1 cellular context compared by ENCODE assay signal in the genomic region with DNA sequence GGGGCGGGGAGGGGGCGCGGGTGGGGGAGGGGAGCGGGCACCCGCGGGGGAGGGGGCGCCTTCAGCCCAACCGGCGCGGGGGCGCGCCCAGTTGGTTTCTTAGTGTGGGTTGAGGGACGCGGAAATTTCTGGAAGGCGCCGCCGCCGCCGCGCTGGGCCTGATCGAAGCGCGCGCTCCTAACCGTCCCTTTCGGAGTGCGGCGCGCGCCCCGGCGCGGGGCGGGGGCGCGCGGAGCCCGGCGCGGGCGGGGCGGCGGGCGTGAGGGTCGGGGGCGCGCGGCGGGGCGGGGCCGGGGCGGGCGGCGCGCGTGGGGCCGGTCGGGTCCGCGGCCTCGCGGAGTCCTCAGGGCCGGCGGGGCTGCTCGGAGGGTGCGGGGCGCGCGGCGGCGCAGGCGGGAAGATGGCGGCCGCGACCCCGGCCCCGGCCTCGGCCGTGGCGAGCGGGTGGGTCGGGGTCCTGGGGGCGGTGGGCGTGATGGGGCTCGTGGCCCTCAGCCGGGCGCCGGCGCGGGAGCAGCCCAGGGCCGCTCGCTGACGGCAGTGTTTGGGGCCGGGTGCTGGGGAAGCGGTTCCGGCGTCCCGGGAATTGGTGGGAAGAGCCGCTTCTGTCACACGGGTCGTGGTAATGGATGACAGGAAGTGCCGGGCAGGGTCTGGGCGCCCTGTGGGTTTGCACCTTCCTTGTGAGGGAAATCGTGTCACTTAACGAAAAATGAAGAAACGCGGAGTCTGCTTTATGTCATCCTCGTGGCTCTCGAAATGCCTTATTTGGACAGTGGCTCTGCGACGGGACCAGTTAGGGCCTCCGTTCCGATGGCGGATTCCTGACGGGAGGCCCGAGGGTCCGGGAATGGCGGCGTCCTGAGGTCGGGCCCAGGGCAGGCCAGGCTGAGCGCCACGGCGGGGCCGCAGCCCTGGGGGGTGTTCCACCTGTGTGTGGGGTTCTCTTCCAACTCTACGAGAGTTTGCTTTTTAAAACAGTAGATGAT.
TF ChIP-seq lines count a peak whose summit lies in the region.

No MANE protein-coding gene starts in this region.

TF ChIP-seq in GM12878, 131 proteins besides CTCF, POLR2A, EP300 and RAD21 (continued from another document and continues in another):
- no peak for TF ChIP-seq ATF3 (IDR thresholded peaks at IDR 0.05; ENCODE audit: borderline replicate concordance, extremely low read depth, low read depth, low read length)
- no peak for TF ChIP-seq FOS (IDR thresholded peaks at IDR 0.05; ENCODE audit: borderline replicate concordance, extremely low read depth, insufficient read length)
- 0 out of 2 replicates have a peak, but pooled peaks have one; percentile 47 for TF ChIP-seq EED (IDR thresholded peaks at IDR 0.05; ENCODE audit: low read depth)
- no peak for TF ChIP-seq JUNB (IDR thresholded peaks at IDR 0.05)
- no peak for TF ChIP-seq NR2C2 (IDR thresholded peaks at IDR 0.05; ENCODE audit: borderline replicate concordance, control insufficient read depth, insufficient read length, low read depth)
- TF ChIP-seq USF1 (IDR thresholded peaks at IDR 0.05; ENCODE audit: borderline replicate concordance, extremely low read length, insufficient read depth, low read depth, low read length) = no peak
- no peak for TF ChIP-seq NFYA (IDR thresholded peaks at IDR 0.05; ENCODE audit: borderline replicate concordance, low read depth, low read length)
- TF ChIP-seq ZBTB4 (CRISPR knock-in tag; IDR thresholded peaks at IDR 0.05) = no peak
- TF ChIP-seq YY1 (IDR thresholded peaks at IDR 0.05; ENCODE audit: low read depth, low read length) = peak; percentile 59; the same call in 1 of the 2 replicates
- no peak for TF ChIP-seq NFXL1 (IDR thresholded peaks at IDR 0.05; ENCODE audit: borderline replicate concordance)
- TF ChIP-seq EGR1 (IDR thresholded peaks at IDR 0.05; ENCODE audit: borderline replicate concordance in 1 of 2, low read depth in 2 of 2, low read length in 2 of 2) = peak in 1 of 2 experiments; percentile 29; a peak in 1 of 3 replicates
- TF ChIP-seq GATAD2B (conservative IDR thresholded peaks at IDR 0.05; ENCODE audit: low read depth) = peak; percentile 44; the same call in 1 of the 2 replicates
- no peak for TF ChIP-seq BCL11A (IDR thresholded peaks at IDR 0.05; ENCODE audit: low read depth, low read length)
- TF ChIP-seq BMI1 (IDR thresholded peaks at IDR 0.05; ENCODE audit: borderline replicate concordance) = no peak
- no peak for TF ChIP-seq KAT2A (conservative IDR thresholded peaks at IDR 0.05; ENCODE audit: control insufficient read depth, low read depth, low read length)
- no peak for TF ChIP-seq SREBF2 (IDR thresholded peaks at IDR 0.05; ENCODE audit: low read length)
- no peak; the same call in 1 of the 2 replicates for TF ChIP-seq SMARCA5 (IDR thresholded peaks at IDR 0.05)
- no peak for TF ChIP-seq ESRRA (IDR thresholded peaks at IDR 0.05; ENCODE audit: low read length)
- no peak for TF ChIP-seq CREM (IDR thresholded peaks at IDR 0.05; ENCODE audit: low read depth)
- TF ChIP-seq, protein P1, sequence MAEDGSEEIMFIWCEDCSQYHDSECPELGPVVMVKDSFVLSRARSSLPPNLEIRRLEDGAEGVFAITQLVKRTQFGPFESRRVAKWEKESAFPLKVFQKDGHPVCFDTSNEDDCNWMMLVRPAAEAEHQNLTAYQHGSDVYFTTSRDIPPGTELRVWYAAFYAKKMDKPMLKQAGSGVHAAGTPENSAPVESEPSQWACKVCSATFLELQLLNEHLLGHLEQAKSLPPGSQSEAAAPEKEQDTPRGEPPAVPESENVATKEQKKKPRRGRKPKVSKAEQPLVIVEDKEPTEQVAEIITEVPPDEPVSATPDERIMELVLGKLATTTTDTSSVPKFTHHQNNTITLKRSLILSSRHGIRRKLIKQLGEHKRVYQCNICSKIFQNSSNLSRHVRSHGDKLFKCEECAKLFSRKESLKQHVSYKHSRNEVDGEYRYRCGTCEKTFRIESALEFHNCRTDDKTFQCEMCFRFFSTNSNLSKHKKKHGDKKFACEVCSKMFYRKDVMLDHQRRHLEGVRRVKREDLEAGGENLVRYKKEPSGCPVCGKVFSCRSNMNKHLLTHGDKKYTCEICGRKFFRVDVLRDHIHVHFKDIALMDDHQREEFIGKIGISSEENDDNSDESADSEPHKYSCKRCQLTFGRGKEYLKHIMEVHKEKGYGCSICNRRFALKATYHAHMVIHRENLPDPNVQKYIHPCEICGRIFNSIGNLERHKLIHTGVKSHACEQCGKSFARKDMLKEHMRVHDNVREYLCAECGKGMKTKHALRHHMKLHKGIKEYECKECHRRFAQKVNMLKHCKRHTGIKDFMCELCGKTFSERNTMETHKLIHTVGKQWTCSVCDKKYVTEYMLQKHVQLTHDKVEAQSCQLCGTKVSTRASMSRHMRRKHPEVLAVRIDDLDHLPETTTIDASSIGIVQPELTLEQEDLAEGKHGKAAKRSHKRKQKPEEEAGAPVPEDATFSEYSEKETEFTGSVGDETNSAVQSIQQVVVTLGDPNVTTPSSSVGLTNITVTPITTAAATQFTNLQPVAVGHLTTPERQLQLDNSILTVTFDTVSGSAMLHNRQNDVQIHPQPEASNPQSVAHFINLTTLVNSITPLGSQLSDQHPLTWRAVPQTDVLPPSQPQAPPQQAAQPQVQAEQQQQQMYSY (CRISPR knock-in tag; IDR thresholded peaks at IDR 0.05) = no peak
- 0 out of 2 replicates have a peak, but pooled peaks have one; percentile 27 for TF ChIP-seq ZNF207 (IDR thresholded peaks at IDR 0.05; ENCODE audit: borderline replicate concordance)
- no peak for TF ChIP-seq SIX5 (IDR thresholded peaks at IDR 0.05; ENCODE audit: low read depth, low read length, severe bottlenecking)
- TF ChIP-seq ASH2L (IDR thresholded peaks at IDR 0.05; ENCODE audit: borderline replicate concordance, low read depth) = no peak
- TF ChIP-seq ATF7 (IDR thresholded peaks at IDR 0.05; ENCODE audit: low read depth) = no peak
- no peak for TF ChIP-seq STAT1 (conservative IDR thresholded peaks at IDR 0.05)
- TF ChIP-seq, protein P2, sequence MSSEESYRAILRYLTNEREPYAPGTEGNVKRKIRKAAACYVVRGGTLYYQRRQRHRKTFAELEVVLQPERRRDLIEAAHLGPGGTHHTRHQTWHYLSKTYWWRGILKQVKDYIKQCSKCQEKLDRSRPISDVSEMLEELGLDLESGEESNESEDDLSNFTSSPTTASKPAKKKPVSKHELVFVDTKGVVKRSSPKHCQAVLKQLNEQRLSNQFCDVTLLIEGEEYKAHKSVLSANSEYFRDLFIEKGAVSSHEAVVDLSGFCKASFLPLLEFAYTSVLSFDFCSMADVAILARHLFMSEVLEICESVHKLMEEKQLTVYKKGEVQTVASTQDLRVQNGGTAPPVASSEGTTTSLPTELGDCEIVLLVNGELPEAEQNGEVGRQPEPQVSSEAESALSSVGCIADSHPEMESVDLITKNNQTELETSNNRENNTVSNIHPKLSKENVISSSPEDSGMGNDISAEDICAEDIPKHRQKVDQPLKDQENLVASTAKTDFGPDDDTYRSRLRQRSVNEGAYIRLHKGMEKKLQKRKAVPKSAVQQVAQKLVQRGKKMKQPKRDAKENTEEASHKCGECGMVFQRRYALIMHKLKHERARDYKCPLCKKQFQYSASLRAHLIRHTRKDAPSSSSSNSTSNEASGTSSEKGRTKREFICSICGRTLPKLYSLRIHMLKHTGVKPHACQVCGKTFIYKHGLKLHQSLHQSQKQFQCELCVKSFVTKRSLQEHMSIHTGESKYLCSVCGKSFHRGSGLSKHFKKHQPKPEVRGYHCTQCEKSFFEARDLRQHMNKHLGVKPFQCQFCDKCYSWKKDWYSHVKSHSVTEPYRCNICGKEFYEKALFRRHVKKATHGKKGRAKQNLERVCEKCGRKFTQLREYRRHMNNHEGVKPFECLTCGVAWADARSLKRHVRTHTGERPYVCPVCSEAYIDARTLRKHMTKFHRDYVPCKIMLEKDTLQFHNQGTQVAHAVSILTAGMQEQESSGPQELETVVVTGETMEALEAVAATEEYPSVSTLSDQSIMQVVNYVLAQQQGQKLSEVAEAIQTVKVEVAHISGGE (CRISPR knock-in tag; IDR thresholded peaks at IDR 0.05) = no peak
- TF ChIP-seq SMAD5 (IDR thresholded peaks at IDR 0.05; ENCODE audit: low read depth) = no peak
- TF ChIP-seq, protein P3, sequence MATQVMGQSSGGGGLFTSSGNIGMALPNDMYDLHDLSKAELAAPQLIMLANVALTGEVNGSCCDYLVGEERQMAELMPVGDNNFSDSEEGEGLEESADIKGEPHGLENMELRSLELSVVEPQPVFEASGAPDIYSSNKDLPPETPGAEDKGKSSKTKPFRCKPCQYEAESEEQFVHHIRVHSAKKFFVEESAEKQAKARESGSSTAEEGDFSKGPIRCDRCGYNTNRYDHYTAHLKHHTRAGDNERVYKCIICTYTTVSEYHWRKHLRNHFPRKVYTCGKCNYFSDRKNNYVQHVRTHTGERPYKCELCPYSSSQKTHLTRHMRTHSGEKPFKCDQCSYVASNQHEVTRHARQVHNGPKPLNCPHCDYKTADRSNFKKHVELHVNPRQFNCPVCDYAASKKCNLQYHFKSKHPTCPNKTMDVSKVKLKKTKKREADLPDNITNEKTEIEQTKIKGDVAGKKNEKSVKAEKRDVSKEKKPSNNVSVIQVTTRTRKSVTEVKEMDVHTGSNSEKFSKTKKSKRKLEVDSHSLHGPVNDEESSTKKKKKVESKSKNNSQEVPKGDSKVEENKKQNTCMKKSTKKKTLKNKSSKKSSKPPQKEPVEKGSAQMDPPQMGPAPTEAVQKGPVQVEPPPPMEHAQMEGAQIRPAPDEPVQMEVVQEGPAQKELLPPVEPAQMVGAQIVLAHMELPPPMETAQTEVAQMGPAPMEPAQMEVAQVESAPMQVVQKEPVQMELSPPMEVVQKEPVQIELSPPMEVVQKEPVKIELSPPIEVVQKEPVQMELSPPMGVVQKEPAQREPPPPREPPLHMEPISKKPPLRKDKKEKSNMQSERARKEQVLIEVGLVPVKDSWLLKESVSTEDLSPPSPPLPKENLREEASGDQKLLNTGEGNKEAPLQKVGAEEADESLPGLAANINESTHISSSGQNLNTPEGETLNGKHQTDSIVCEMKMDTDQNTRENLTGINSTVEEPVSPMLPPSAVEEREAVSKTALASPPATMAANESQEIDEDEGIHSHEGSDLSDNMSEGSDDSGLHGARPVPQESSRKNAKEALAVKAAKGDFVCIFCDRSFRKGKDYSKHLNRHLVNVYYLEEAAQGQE (IDR thresholded peaks at IDR 0.05; ENCODE audit: low read depth, low read length) = no peak
- no peak for TF ChIP-seq CBFB (IDR thresholded peaks at IDR 0.05; ENCODE audit: low read depth)
- no peak for TF ChIP-seq CEBPZ (IDR thresholded peaks at IDR 0.05; ENCODE audit: low read depth, low read length)
- TF ChIP-seq YBX1 (IDR thresholded peaks at IDR 0.05) = no peak
- no peak for TF ChIP-seq SP1 (IDR thresholded peaks at IDR 0.05; ENCODE audit: low read depth, low read length)
- no peak for TF ChIP-seq CREB1 (IDR thresholded peaks at IDR 0.05; ENCODE audit: low read depth)
- no peak for TF ChIP-seq RBBP5 (conservative IDR thresholded peaks at IDR 0.05)
- no peak for TF ChIP-seq SMAD1 (IDR thresholded peaks at IDR 0.05; ENCODE audit: low read depth, partially characterized antibody)
